Comparison of ENCODE assay signal across 3 cellular contexts in genomic region chr1:245779797-245780529, GRCh38.
TF ChIP-seq lines count a peak whose summit lies in the region.

No MANE protein-coding gene starts in this region.

TF ChIP-seq in SK-N-SH, 30 proteins besides CTCF, POLR2A, EP300 and RAD21:
- no peak for TF ChIP-seq ZBTB33 (IDR thresholded peaks at IDR 0.05; ENCODE audit: borderline replicate concordance, low read depth)
- no peak for TF ChIP-seq USF1 (IDR thresholded peaks at IDR 0.05; ENCODE audit: borderline replicate concordance, low read depth)
- TF ChIP-seq RFX5 (IDR thresholded peaks at IDR 0.05; ENCODE audit: low read length), result no peak
- no peak for TF ChIP-seq PBX3 (IDR thresholded peaks at IDR 0.05)
- TF ChIP-seq FOSL2 (IDR thresholded peaks at IDR 0.05; ENCODE audit: borderline replicate concordance, low read depth), result no peak
- no peak for TF ChIP-seq FOXM1 (IDR thresholded peaks at IDR 0.05; ENCODE audit: low read depth)
- no peak for TF ChIP-seq MXI1 (IDR thresholded peaks at IDR 0.05; ENCODE audit: low read depth, low read length)
- TF ChIP-seq GABPA (IDR thresholded peaks at IDR 0.05; ENCODE audit: low read depth), result no peak
- no peak for TF ChIP-seq POLR2AphosphoS5 (IDR thresholded peaks at IDR 0.05; ENCODE audit: low read depth, low read length)
- TF ChIP-seq CHD2 (IDR thresholded peaks at IDR 0.05; ENCODE audit: low read length, partially characterized antibody), result no peak
- no peak for TF ChIP-seq NFIC (IDR thresholded peaks at IDR 0.05; ENCODE audit: borderline replicate concordance)
- TF ChIP-seq RXRA (IDR thresholded peaks at IDR 0.05; ENCODE audit: borderline replicate concordance, low read depth), result no peak
TF ChIP-seq in SK-N-SH: peak in this region for 0.

TF ChIP-seq in SK-N-SH treated with all-trans-retinoic acid at 6 μM for 48 hours, 23 proteins besides CTCF, POLR2A, EP300 and RAD21:
- TF ChIP-seq CSRNP3 (CRISPR knock-in tag; IDR thresholded peaks at IDR 0.05), result no peak
- TF ChIP-seq PPARA (CRISPR knock-in tag; IDR thresholded peaks at IDR 0.05; ENCODE audit: borderline replicate concordance), result no peak

TF ChIP-seq in IMR-90, 13 proteins besides CTCF, POLR2A, EP300 and RAD21:
- TF ChIP-seq MAFK (IDR thresholded peaks at IDR 0.05; ENCODE audit: low read depth, low read length) (no peak), CEBPB (IDR thresholded peaks at IDR 0.05; ENCODE audit: low read depth, low read length) (no peak), RCOR1 (IDR thresholded peaks at IDR 0.05; ENCODE audit: insufficient replicate concordance, low read length) (no peak), MXI1 (IDR thresholded peaks at IDR 0.05; ENCODE audit: borderline replicate concordance, low read depth, low read length) (no peak), NFE2L2 (IDR thresholded peaks at IDR 0.05; ENCODE audit: low read depth, low read length) (no peak), RFX5 (IDR thresholded peaks at IDR 0.05; ENCODE audit: low read depth, low read length) (no peak), MAZ (IDR thresholded peaks at IDR 0.05; ENCODE audit: borderline replicate concordance, low read depth, low read length) (no peak), SMC3 (IDR thresholded peaks at IDR 0.05; ENCODE audit: low read depth, low read length) (no peak), FOS (IDR thresholded peaks at IDR 0.05; ENCODE audit: low read depth, low read length) (no peak), USF2 (IDR thresholded peaks at IDR 0.05; ENCODE audit: low read depth, low read length) (no peak), ELK1 (IDR thresholded peaks at IDR 0.05; ENCODE audit: borderline replicate concordance, low read depth, low read length) (no peak), BHLHE40 (IDR thresholded peaks at IDR 0.05; ENCODE audit: low read depth, low read length) (no peak), CHD1 (IDR thresholded peaks at IDR 0.05; ENCODE audit: low read depth, low read length) (no peak)
